ENCODE assay signal across 23 cellular contexts in genomic region chr12:109329710-109330109, GRCh38. TPM values are rescaled to one million over a fixed set of nuclear protein-coding genes. Genes with fewer than 3 reads are reported as not detected.
"Had no signal": no experiment of that assay in that cellular context is flagged by ENCODE, and none has a peak within 500 bp of the region (broad histone marks: within the 10 kb centered on the region; RNA-seq: fewer than 3 reads in every experiment).

No MANE protein-coding gene starts in this region.

- H3K9me3 ChIP-seq: gastrocnemius medialis, heart right ventricle, tibial nerve, uterus had no signal

- H3K4me1 ChIP-seq: gastrocnemius medialis, heart right ventricle, tibial nerve had no signal

- H3K4me1 Mint-ChIP-seq: activated naive CD8-positive, alpha-beta T cell treated with anti-CD3 and anti-CD28 coated beads, Interleukin-2, amount 50 U/mL, for 24 hours; activated T-helper 17 cell treated with anti-CD3 and anti-CD28 coated beads, Interleukin-2, amount 50 U/mL, for 72 hours; naive B cell had no signal

- H3K9me3 Mint-ChIP-seq: activated naive CD4-positive, alpha-beta T cell treated with anti-CD3 and anti-CD28 coated beads for 36 hours; activated naive CD8-positive, alpha-beta T cell treated with anti-CD3 and anti-CD28 coated beads, Interleukin-2, amount 50 U/mL, for 24 hours; activated T-helper 17 cell treated with anti-CD3 and anti-CD28 coated beads, Interleukin-2, amount 50 U/mL, for 72 hours; endodermal cell had no signal

- ATAC-seq: activated naive CD8-positive, alpha-beta T cell treated with anti-CD3 and anti-CD28 coated beads, Interleukin-2, amount 50 U/mL, for 24 hours; activated T-helper 17 cell treated with anti-CD3 and anti-CD28 coated beads, Interleukin-2, amount 50 U/mL, for 72 hours; gastrocnemius medialis; heart right ventricle; left colon had no signal

- H3K27ac ChIP-seq: cardiac muscle cell, dorsolateral prefrontal cortex, gastrocnemius medialis, heart right ventricle, tibial nerve, uterus had no signal

- H3K36me3 Mint-ChIP-seq: naive B cell had no signal

- H3K4me3 Mint-ChIP-seq: activated naive CD4-positive, alpha-beta T cell treated with anti-CD3 and anti-CD28 coated beads for 36 hours; activated naive CD8-positive, alpha-beta T cell treated with anti-CD3 and anti-CD28 coated beads, Interleukin-2, amount 50 U/mL, for 24 hours; activated T-helper 17 cell treated with anti-CD3 and anti-CD28 coated beads, Interleukin-2, amount 50 U/mL, for 72 hours; endodermal cell; naive B cell had no signal

- H3K27ac Mint-ChIP-seq: activated naive CD4-positive, alpha-beta T cell treated with anti-CD3 and anti-CD28 coated beads for 36 hours; activated naive CD8-positive, alpha-beta T cell treated with anti-CD3 and anti-CD28 coated beads, Interleukin-2, amount 50 U/mL, for 24 hours; activated T-helper 17 cell treated with anti-CD3 and anti-CD28 coated beads, Interleukin-2, amount 50 U/mL, for 72 hours; endodermal cell; naive B cell had no signal

- H3K4me3 ChIP-seq: cardiac muscle cell, dorsolateral prefrontal cortex, gastrocnemius medialis, heart right ventricle, lung, tibial nerve, uterus had no signal

- H3K27me3 ChIP-seq: cardiac muscle cell, dorsolateral prefrontal cortex, gastrocnemius medialis, tibial nerve, uterus had no signal

- DNase-seq: activated CD4-positive, alpha-beta T cell treated with anti-CD3 and anti-CD28 coated beads for 1 hour; activated CD4-positive, alpha-beta T cell treated with anti-CD3 and anti-CD28 coated beads, Interleukin-2, amount 50 U/mL, for 4 hours; activated naive CD4-positive, alpha-beta T cell treated with anti-CD3 and anti-CD28 coated beads for 36 hours; activated naive CD8-positive, alpha-beta T cell treated with anti-CD3 and anti-CD28 coated beads, Interleukin-2, amount 50 U/mL, for 24 hours; activated T-cell treated with anti-CD3 and anti-CD28 coated beads for 4 hours; dorsolateral prefrontal cortex; endodermal cell; erythroblast; gastrocnemius medialis; heart right ventricle; left colon; midbrain; naive B cell; small intestine; stimulated activated CD4-positive, alpha-beta T cell treated with anti-CD3 and anti-CD28 coated beads, Interleukin-4, amount 100 ng/mL, for 24 hours; stimulated activated naive CD4-positive, alpha-beta T cell; substantia nigra; uterus had no signal

- H3K36me3 ChIP-seq: cardiac muscle cell, gastrocnemius medialis, heart right ventricle, tibial nerve, uterus had no signal

RNA-seq across cellular contexts. Expression of gene MYO1H, which starts 18.0 kb away (rescaled TPM):
- total RNA-seq: activated naive CD4-positive, alpha-beta T cell treated with anti-CD3 and anti-CD28 coated beads for 36 hours; activated T-helper 17 cell treated with anti-CD3 and anti-CD28 coated beads, Interleukin-2, amount 50 U/mL, for 72 hours; astrocyte; cardiac muscle cell; endodermal cell; gastrocnemius medialis; uterus had no signal
- polyA plus RNA-seq: cardiac muscle cell, small intestine had no signal

RNA-seq across cellular contexts. Expression of gene FOXN4, which starts 20.6 kb away (rescaled TPM):
- total RNA-seq: activated naive CD4-positive, alpha-beta T cell treated with anti-CD3 and anti-CD28 coated beads for 36 hours; activated T-helper 17 cell treated with anti-CD3 and anti-CD28 coated beads, Interleukin-2, amount 50 U/mL, for 72 hours; astrocyte; gastrocnemius medialis; left colon; tibial nerve; uterus had no signal
- polyA plus RNA-seq: heart right ventricle, small intestine had no signal
